Comparison of ENCODE assay signal across 18 cellular contexts in genomic region chr2:215218587-215219577, GRCh38.
DNase-seq lines count a peak whose midpoint lies in the region; ATAC-seq and TF ChIP-seq lines count a peak whose summit lies in the region.
"Had no signal": no experiment of that assay in that cellular context is flagged by ENCODE, and none has a peak within 500 bp of the region (broad histone marks: within the 10 kb centered on the region; RNA-seq: fewer than 3 reads in every experiment).

No MANE protein-coding gene starts in this region.

- H3K27ac Mint-ChIP-seq in activated T-cell treated with anti-CD3 and anti-CD28 coated beads, Interleukin-2, amount 50 U/mL, for 24 hours = no peak overlapping the region
- H3K27ac Mint-ChIP-seq: activated T-helper 17 cell treated with anti-CD3 and anti-CD28 coated beads, Interleukin-2, amount 50 U/mL, for 72 hours; IgD-negative memory B cell had no signal

- no peak overlapping the region for H2AK9ac ChIP-seq in IMR-90 (replicated peaks; ENCODE audit: low read depth, low read length, poor library complexity)

- no peak overlapping the region for H2BK5ac ChIP-seq in IMR-90 (ENCODE audit: low read depth, low read length, poor library complexity, severe bottlenecking)

- H3K9me1 ChIP-seq in IMR-90 (ENCODE audit: insufficient read depth, low read length) = no peaks in the 10 kb centered on the region

- no peak overlapping the region for H3K4ac ChIP-seq in IMR-90 (ENCODE audit: low read depth, low read length)

- H2BK20ac ChIP-seq in IMR-90 (ENCODE audit: low read depth, low read length) = no peak overlapping the region

- 94% methylated on average over 7 of the region's 32 CpGs; no CpG with 5 or more reads in 1 of the 2 experiments for WGBS in IMR-90 (ENCODE audit: extremely low coverage in 2 of 2, insufficient read length in 1 of 2), 2 experiments

- BruUV-seq in A673 (replicated peaks; lab: Mats Ljungman, UMichigan) (no TSS peak), IMR-90 (replicated peaks; lab: Mats Ljungman, UMichigan) (no TSS peak)

- no peak overlapping the region for H3K18ac ChIP-seq in IMR-90 (ENCODE audit: low read depth, low read length)

- CTCF ChIA-PET in A673 (lab: Charles Lee) (no interaction called here), IMR-90 (lab: Yijun Ruan, JAX) (no interaction called here)

- H3K9me3 ChIP-seq in A673 (ENCODE audit: low read depth, low read length, poor library complexity, severe bottlenecking) (no peaks in the 10 kb centered on the region), IMR-90 (ENCODE audit: control insufficient read depth, insufficient read depth, low read length) (no peaks in the 10 kb centered on the region)
- H3K9me3 ChIP-seq: adrenal gland, pancreas, vagina had no signal

- no peaks in the 10 kb centered on the region for H3K79me1 ChIP-seq in IMR-90 (ENCODE audit: low read depth in 1 of 2, low read length in 2 of 2)

- no peak overlapping the region for H3K9ac ChIP-seq in IMR-90 (ENCODE audit: low read depth, low read length)

- H3K9me3 Mint-ChIP-seq in activated T-cell treated with anti-CD3 and anti-CD28 coated beads, Interleukin-2, amount 50 U/mL, for 24 hours = peaks cover 3% of the 10 kb centered on the region
- H3K9me3 Mint-ChIP-seq: IgD-negative memory B cell had no signal

- no peak for TF ChIP-seq RAD21 in IMR-90 (IDR thresholded peaks at IDR 0.05; ENCODE audit: low read length)

- intact Hi-C loops in A673 (cut with micrococcal nuclease; ENCODE audit: unreplicated experiment) = no loop called here
- intact Hi-C loops in IMR-90 (cut with micrococcal nuclease) = no loop called here

- POLR2A ChIA-PET in A673 (lab: Charles Lee; ENCODE audit: low non-redundant PET) (no interaction called here), IMR-90 (lab: Charles Lee; ENCODE audit: unreplicated experiment) (no interaction called here)

- in situ Hi-C loops in IMR-90 (cut with MboI; ENCODE audit: low sequenced_read_pairs) = no loop called here

- H3K27me3 Mint-ChIP-seq in activated T-cell treated with anti-CD3 and anti-CD28 coated beads, Interleukin-2, amount 50 U/mL, for 24 hours = peaks cover 12% of the 10 kb centered on the region
- H3K27me3 Mint-ChIP-seq: IgD-negative memory B cell had no signal

- no peak overlapping the region for H3K56ac ChIP-seq in IMR-90 (ENCODE audit: extremely low read depth, insufficient read depth, low read length)

- no peak overlapping the region for H3K4me3 Mint-ChIP-seq in activated T-cell treated with anti-CD3 and anti-CD28 coated beads, Interleukin-2, amount 50 U/mL, for 24 hours
- H3K4me3 Mint-ChIP-seq: activated T-helper 17 cell treated with anti-CD3 and anti-CD28 coated beads, Interleukin-2, amount 50 U/mL, for 72 hours; IgD-negative memory B cell; naive thymus-derived CD4-positive, alpha-beta T cell had no signal

- dilution Hi-C loops in IMR-90 (cut with HindIII; ENCODE audit: low sequenced_read_pairs, unreplicated experiment) = no loop called here

- H3K36me3 ChIP-seq in A673 (ENCODE audit: insufficient read depth, low read length, poor library complexity, severe bottlenecking) = no peaks in the 10 kb centered on the region
- no peaks in the 10 kb centered on the region for H3K36me3 ChIP-seq in IMR-90 (ENCODE audit: control insufficient read depth, insufficient read depth, low read length)
- H3K36me3 ChIP-seq: adrenal gland, pancreas, vagina had no signal

- no peaks in the 10 kb centered on the region for H3K36me3 Mint-ChIP-seq in activated T-cell treated with anti-CD3 and anti-CD28 coated beads, Interleukin-2, amount 50 U/mL, for 24 hours (ENCODE audit: low read depth)
- H3K36me3 Mint-ChIP-seq: naive thymus-derived CD4-positive, alpha-beta T cell had no signal

- no peak overlapping the region for H4K8ac ChIP-seq in IMR-90 (ENCODE audit: low read depth in 2 of 2, low read length in 2 of 2)

- no peak overlapping the region for H2AK5ac ChIP-seq in IMR-90 (ENCODE audit: low read depth, low read length)

- H3K4me1 ChIP-seq in A673 (ENCODE audit: insufficient read depth, low read length, poor library complexity, severe bottlenecking) (no peaks in the 10 kb centered on the region), IMR-90 (ENCODE audit: control insufficient read depth, insufficient read depth, low read length) (no peaks in the 10 kb centered on the region), foreskin keratinocyte (no peaks in the 10 kb centered on the region)
- H3K4me1 ChIP-seq: adrenal gland, pancreas, vagina had no signal

- H3K27ac ChIP-seq in A673 (ENCODE audit: low read depth, low read length, poor library complexity, severe bottlenecking) (no peak overlapping the region), IMR-90 (ENCODE audit: insufficient read depth, low read length) (no peak overlapping the region), VCaP (peak overlapping the region; percentile 33; the same call in 1 of the 2 replicates), foreskin keratinocyte (no peak overlapping the region), coronary artery (no peak overlapping the region)
- H3K27ac ChIP-seq: adrenal gland, pancreas, vagina had no signal

- H3K27me3 ChIP-seq in A673 (replicated peaks; ENCODE audit: insufficient read depth, low read depth, low read length, poor library complexity) (no peaks in the 10 kb centered on the region), IMR-90 (ENCODE audit: control insufficient read depth, insufficient read depth, low read length) (no peaks in the 10 kb centered on the region), foreskin keratinocyte (no peaks in the 10 kb centered on the region)
- H3K27me3 ChIP-seq: adrenal gland, pancreas, vagina had no signal

- no peak overlapping the region for H4K5ac ChIP-seq in IMR-90 (ENCODE audit: low read depth, low read length)

- no peak overlapping the region for H3K4me2 ChIP-seq in IMR-90 (ENCODE audit: low read depth, low read length)

- ATAC-seq in IMR-90 (ENCODE audit: low read depth) (no peak), foreskin keratinocyte (no peak)
- ATAC-seq: activated T-helper 17 cell treated with anti-CD3 and anti-CD28 coated beads, Interleukin-2, amount 50 U/mL, for 72 hours; naive thymus-derived CD4-positive, alpha-beta T cell; pancreas had no signal

- no peaks in the 10 kb centered on the region for H3K4me1 Mint-ChIP-seq in activated T-cell treated with anti-CD3 and anti-CD28 coated beads, Interleukin-2, amount 50 U/mL, for 24 hours (ENCODE audit: low read depth)
- H3K4me1 Mint-ChIP-seq: activated T-helper 17 cell treated with anti-CD3 and anti-CD28 coated beads, Interleukin-2, amount 50 U/mL, for 72 hours; IgD-negative memory B cell; naive thymus-derived CD4-positive, alpha-beta T cell had no signal

- H3K4me3 ChIP-seq in A673 (ENCODE audit: low read depth, low read length, poor library complexity, severe bottlenecking) (no peak overlapping the region), IMR-90 (ENCODE audit: insufficient read depth, low read depth, low read length) (no peak overlapping the region), coronary artery (no peak overlapping the region)
- H3K4me3 ChIP-seq: adrenal gland, pancreas, vagina had no signal

- H4K20me1 ChIP-seq in IMR-90 (ENCODE audit: insufficient read depth, low read length) = no peaks in the 10 kb centered on the region

- TF ChIP-seq CTCF in A673 (conservative IDR thresholded peaks at IDR 0.05; ENCODE audit: low read depth, low read length) (no peak), IMR-90 (conservative IDR thresholded peaks at IDR 0.05; ENCODE audit: low read depth, low read length) (no peak), VCaP (conservative IDR thresholded peaks at IDR 0.05) (no peak), foreskin keratinocyte (conservative IDR thresholded peaks at IDR 0.05) (no peak), coronary artery (IDR thresholded peaks at IDR 0.05) (no peak)

- TF ChIP-seq POLR2A in IMR-90 (IDR thresholded peaks at IDR 0.05; ENCODE audit: low read depth, low read length) = no peak

- H4K91ac ChIP-seq in IMR-90 (ENCODE audit: insufficient read depth, low read depth, low read length) = no peak overlapping the region

- no peak overlapping the region for H2AFZ ChIP-seq in IMR-90 (replicated peaks; ENCODE audit: low read length, poor library complexity)

- H2BK15ac ChIP-seq in IMR-90 (ENCODE audit: low read depth, low read length) = no peak overlapping the region

- DNase-seq in A673 (ENCODE audit: low spot score) (peak; percentile 68), IMR-90 (no peak), foreskin keratinocyte (peak; percentile 17 to 50), coronary artery (ENCODE audit: low spot score) (no peak), NCI-H1092 (lab: John Stamatoyannopoulos, UW) (no peak)
- no peak for DNase-seq in activated T-cell treated with anti-CD3 and anti-CD28 coated beads, Interleukin-2, amount 50 U/mL, for 24 hours
- DNase-seq in NK-92 treated with Interleukin-12 subunit alpha and Interleukin-12 subunit beta, amount 100 ng/mL, for 24 hours (lab: John Stamatoyannopoulos, UW) = no peak
- DNase-seq: activated CD4-positive, CD25-positive, alpha-beta regulatory T cell treated with anti-CD3 and anti-CD28 coated beads, Interleukin-2, amount 50 U/mL, for 72 hours; adrenal gland; cerebellar nuclear complex; naive thymus-derived CD4-positive, alpha-beta T cell; NCI-H446 treated with DMSO at 0.1 percent for 48 hours; stimulated activated CD4-positive, alpha-beta T cell treated with anti-CD3 and anti-CD28 coated beads, Interleukin-2, amount 100 ng/mL, for 48 hours had no signal

- H2BK120ac ChIP-seq in IMR-90 (ENCODE audit: low read depth, low read length) = no peak overlapping the region

- no peak overlapping the region for H3K23ac ChIP-seq in IMR-90 (ENCODE audit: low read depth, low read length)

- H3K14ac ChIP-seq in IMR-90 (replicated peaks; ENCODE audit: low read depth, low read length) = no peak overlapping the region

TF ChIP-seq in IMR-90, 13 proteins besides CTCF, POLR2A, EP300 and RAD21 (continues in another document):
- TF ChIP-seq SMC3 (IDR thresholded peaks at IDR 0.05; ENCODE audit: low read depth, low read length) = no peak
- no peak for TF ChIP-seq ELK1 (IDR thresholded peaks at IDR 0.05; ENCODE audit: borderline replicate concordance, low read depth, low read length)
- TF ChIP-seq CEBPB (IDR thresholded peaks at IDR 0.05; ENCODE audit: low read depth, low read length) = peak; percentile 70

Comparison
In these comparisons a context has a peak if more than half of its experiments do, and no peak if none do; other contexts are left out.
1. DNase-seq: peak in A673 (single experiment) and foreskin keratinocyte (2 of 2); none in IMR-90 (single experiment), coronary artery (single experiment), activated T-cell treated with anti-CD3 and anti-CD28 coated beads, Interleukin-2, amount 50 U/mL, for 24 hours (single experiment), NCI-H1092 (single experiment) and NK-92 treated with Interleukin-12 subunit alpha and Interleukin-12 subunit beta, amount 100 ng/mL, for 24 hours (single experiment).